In genomic region chr12:2877959-2878732, GRCh38 we compare ENCODE assay signal across 8 cellular contexts. TPM values are rescaled to one million over a fixed set of nuclear protein-coding genes. Genes with fewer than 3 reads are reported as not detected.
DNase-seq lines count a peak whose midpoint lies in the region; ATAC-seq and TF ChIP-seq lines count a peak whose summit lies in the region.

No MANE protein-coding gene starts in this region.

- H3K27ac ChIP-seq in GM23338 (ENCODE audit: low read depth) (peak overlapping the region; percentile 92), transverse colon (peak overlapping the region; percentile 93 to 97 (median 95))

- H3K4me1 ChIP-seq in GM23338 (ENCODE audit: insufficient read depth) = peaks cover 25% of the 10 kb centered on the region
- peaks cover 6% of the 10 kb centered on the region for H3K4me1 ChIP-seq in NT2/D1 (ENCODE audit: insufficient read depth, insufficient read length)
- H3K4me1 ChIP-seq in transverse colon = peaks cover 11 to 23% (median 15%) of the 10 kb centered on the region in 4 donors

- peaks cover 38% of the 10 kb centered on the region for H3F3A ChIP-seq in GM23338 (replicated peaks; ENCODE audit: low read depth)

- no peaks in the 10 kb centered on the region for H3K9me3 Mint-ChIP-seq in GM23338

- peak; percentile 6; the same call in 2 of the 3 replicates for ATAC-seq in GM23338
- no peak for ATAC-seq in GM18907 (IDR thresholded peaks at IDR 0.05; ENCODE audit: unreplicated experiment)

- no peak for TF ChIP-seq EP300 in transverse colon (IDR thresholded peaks at IDR 0.05; ENCODE audit: low read depth)

- in situ Hi-C loops in transverse colon (cut with MboI; ENCODE audit: low pct_ligation_motif_present in 1 of 4, low pct_unique_long_range_greater_than_20kb in 1 of 4, low sequenced_read_pairs in 3 of 4) = no loop called here

- TF ChIP-seq CTCF in AG04449 (IDR thresholded peaks at IDR 0.05; ENCODE audit: insufficient read depth, low read length, missing control alignments) = no peak
- 0 out of 4 replicates have a peak, but pooled peaks have one; percentile 9 to 11 for TF ChIP-seq CTCF in GM23338 (conservative IDR thresholded peaks at IDR 0.05; ENCODE audit: low read depth in 2 of 2)
- TF ChIP-seq CTCF in choroid plexus epithelial cell (conservative IDR thresholded peaks at IDR 0.05; ENCODE audit: low read depth, low read length) = peak; percentile 20
- TF ChIP-seq CTCF in transverse colon (IDR thresholded peaks at IDR 0.05) = no peak

- H3K4me1 Mint-ChIP-seq in GM23338 = peaks cover 25% of the 10 kb centered on the region

- H3K27me3 ChIP-seq in GM23338 (ENCODE audit: insufficient read depth) = no peaks in the 10 kb centered on the region
- no peaks in the 10 kb centered on the region for H3K27me3 ChIP-seq in NT2/D1 (ENCODE audit: insufficient read depth, insufficient read length)
- no peaks in the 10 kb centered on the region for H3K27me3 ChIP-seq in transverse colon

- peak overlapping the region; percentile 93 for H3K4me3 Mint-ChIP-seq in GM23338

- intact Hi-C loops in transverse colon (cut with DNase I; ENCODE audit: low total_unique reads) = no loop called here

- peak overlapping the region; percentile 89 for H3K9ac ChIP-seq in NT2/D1 (ENCODE audit: insufficient read length, low read depth)

- no peak overlapping the region for H2AFZ ChIP-seq in GM23338

- 22 to 26% methylated on average over 8 to 16 of the region's 16 CpGs for WGBS in transverse colon (ENCODE audit: low coverage in 1 of 2), 2 donors

- no peak for TF ChIP-seq POLR2A in transverse colon (IDR thresholded peaks at IDR 0.05)

- DNase-seq in AG04449 (ENCODE audit: low read depth, low spot score) = no peak
- DNase-seq in GM23338 (ENCODE audit: low spot score) = no peak
- peak; percentile 80 for DNase-seq in NT2/D1 (ENCODE audit: low read depth, low spot score)
- DNase-seq in choroid plexus epithelial cell (ENCODE audit: low read depth) = peak; percentile 67
- DNase-seq in medulla oblongata (ENCODE audit: extremely low spot score) = peak; percentile 60
- DNase-seq in transverse colon = no peak
- DNase-seq in HuH-7 (ENCODE audit: low spot score) = no peak

- no peaks in the 10 kb centered on the region for H3K9me3 ChIP-seq in NT2/D1 (ENCODE audit: insufficient read depth, low read length)
- no peaks in the 10 kb centered on the region for H3K9me3 ChIP-seq in transverse colon

- CTCF ChIA-PET in AG04449 (lab: Yijun Ruan, JAX) = interaction anchor here (0.7 to 2.6 kb wide), 11 partner anchors 9 to 195 kb away, joined by 3 to 21 read pairs (median 5); partner anchors contain the start of gene ITFG2

- H3K36me3 ChIP-seq in GM23338 (ENCODE audit: insufficient read depth) (peaks cover 17% of the 10 kb centered on the region), NT2/D1 (ENCODE audit: insufficient read depth, insufficient read length, low read length) (peaks cover 47% of the 10 kb centered on the region), transverse colon (no peaks in the 10 kb centered on the region)

- peaks cover 44% of the 10 kb centered on the region for H3K36me3 Mint-ChIP-seq in GM23338 (ENCODE audit: low read depth)

- POLR2A ChIA-PET in AG04449 (lab: Yijun Ruan, JAX) = interaction anchor here (0.6 to 1.1 kb wide), 2 partner anchors 13 to 52 kb away, joined by 3 read pairs; partner anchors contain the start of gene TULP3

- H4K20me1 ChIP-seq in GM23338 (replicated peaks; ENCODE audit: insufficient read depth) = peaks cover 22% of the 10 kb centered on the region

- H3K27ac Mint-ChIP-seq in GM23338 = peak overlapping the region; percentile 78

- no peaks in the 10 kb centered on the region for H3K9me2 ChIP-seq in GM23338 (ENCODE audit: insufficient read depth)

- H3K4me3 ChIP-seq in AG04449 (ENCODE audit: low read depth, low read length) (peak overlapping the region; percentile 76), GM23338 (peak overlapping the region; percentile 100), NT2/D1 (ENCODE audit: insufficient read length, low read depth) (peak overlapping the region; percentile 99), choroid plexus epithelial cell (ENCODE audit: low read depth, low read length) (peak overlapping the region; percentile 85), transverse colon (peak overlapping the region in 3 of 4 donors; percentile 75 to 90 (median 87))

- H3K79me2 ChIP-seq in GM23338 (replicated peaks; ENCODE audit: insufficient read depth) = peaks cover 95% of the 10 kb centered on the region

- H3K4me2 ChIP-seq in GM23338 = peak overlapping the region; percentile 97

- peaks cover 8% of the 10 kb centered on the region for H3K27me3 Mint-ChIP-seq in GM23338 (ENCODE audit: insufficient read depth, low read depth, poor library complexity)

TF ChIP-seq in GM23338, 12 proteins besides CTCF, POLR2A, EP300 and RAD21:
- TF ChIP-seq CREB1 (CRISPR knock-in tag; IDR thresholded peaks at IDR 0.05; ENCODE audit: low read depth) = no peak
- TF ChIP-seq POLR2AphosphoS5 (IDR thresholded peaks at IDR 0.05; ENCODE audit: low read depth) = peak; percentile 16; the same call in 1 of the 2 replicates
TF ChIP-seq in GM23338: peak in this region for 1.

RNA-seq across cellular contexts. Expression of gene RHNO1, which starts 1.1 kb away (rescaled TPM):
- 56.4 and 80.4 TPM in 2 replicates for total RNA-seq in GM23338 (2014; rRNA removed; shearing (Covaris generic))
- polyA plus RNA-seq in GM23338 (2016; fragmentation: Nextera tagmentation; extraction: Ambion mirVana) = 63.8 and 71.1 TPM in 2 replicates
- total RNA-seq in transverse colon = 10 to 100 TPM in 2 of 4 donors, 1 to 10 TPM in 2; 5.4 to 16.8 (median 8.6) TPM

RNA-seq across cellular contexts. Expression of gene FOXM1, which starts 1.2 kb away (rescaled TPM):
- total RNA-seq in GM23338 (2014; rRNA removed; shearing (Covaris generic)) = 73.4 and 98.1 TPM in 2 replicates
- 24.1 and 31.0 TPM in 2 replicates for polyA plus RNA-seq in GM23338 (2016; fragmentation: Nextera tagmentation; extraction: Ambion mirVana)
- 1 to 10 TPM in 3 of 4 donors, not detected in 1; 1.6 to 5.2 (median 2.2) TPM for total RNA-seq in transverse colon

RNA-seq across cellular contexts. Expression of gene TULP3, which starts 12.5 kb away (rescaled TPM):
- total RNA-seq in GM23338 (2014; rRNA removed; shearing (Covaris generic)) = 17.5 and 18.8 TPM in 2 replicates
- polyA plus RNA-seq in GM23338 (2016; fragmentation: Nextera tagmentation; extraction: Ambion mirVana) = 11.6 and 15.1 TPM in 2 replicates
- total RNA-seq in transverse colon = 10 to 100 TPM in 3 of 4 donors, 1 to 10 TPM in 1; 7.4 to 21.3 (median 16.9) TPM

RNA-seq across cellular contexts. Expression of gene TEX52, which starts 21.3 kb away (rescaled TPM):
- not detected in 2 replicates for total RNA-seq in GM23338 (2014; rRNA removed; shearing (Covaris generic))
- polyA plus RNA-seq in GM23338 (2016; fragmentation: Nextera tagmentation; extraction: Ambion mirVana) = not detected in 2 replicates
- not detected for total RNA-seq in transverse colon

RNA-seq across cellular contexts. Expression of gene NRIP2, which starts 43.3 kb away (rescaled TPM):
- total RNA-seq in GM23338 (2014; rRNA removed; shearing (Covaris generic)) = not detected in 2 replicates
- polyA plus RNA-seq in GM23338 (2016; fragmentation: Nextera tagmentation; extraction: Ambion mirVana) = 0.40 and 0.66 TPM in 2 replicates
- total RNA-seq in transverse colon = under 1 TPM in 3 of 4 donors, not detected in 1; 0.14 to 0.32 (median 0.20) TPM

Comparison
In these comparisons a context has a peak if more than half of its experiments do, and no peak if none do; other contexts are left out.
1. DNase-seq: peak in NT2/D1 (single experiment), choroid plexus epithelial cell (single experiment) and medulla oblongata (single experiment); none in AG04449 (single experiment), GM23338 (single experiment), transverse colon (single experiment) and HuH-7 (single experiment).
2. CTCF ChIP-seq: peak in GM23338 (2 of 2) and choroid plexus epithelial cell (single experiment); none in AG04449 (single experiment) and transverse colon (0 of 5).
3. RNA of gene FOXM1, which starts 1.2 kb away (total RNA-seq): 73.4 to 98.1 TPM in GM23338; 1.6 to 5.2 TPM in transverse colon; every median in the first group is over 10 times any median in the second.
4. Peak in every context shown above with its lines, with median percentiles within 50 percentile points of each other: H3K4me3 ChIP-seq.